16 cellular contexts compared by ENCODE assay signal in the genomic region with DNA sequence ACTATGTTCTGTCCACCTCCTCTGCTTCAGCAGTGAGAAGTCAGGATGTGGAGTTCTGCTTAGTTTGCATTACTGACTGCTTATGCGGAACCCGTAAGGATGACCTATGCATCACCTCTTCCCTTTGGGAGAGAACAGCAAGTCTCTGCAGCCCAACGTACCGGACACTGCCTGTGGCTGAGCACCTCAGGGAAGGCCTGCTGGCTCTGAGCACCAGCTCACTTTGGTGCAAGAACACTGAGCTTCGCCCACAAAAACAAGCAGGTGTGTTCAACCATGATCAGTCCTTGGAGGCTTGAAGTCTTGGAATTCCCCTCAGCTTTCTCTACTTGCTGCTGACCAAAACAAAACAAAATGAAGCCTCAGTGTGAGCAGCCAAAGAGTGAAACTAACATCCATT.
DNase-seq lines count a peak whose midpoint lies in the region; ATAC-seq and TF ChIP-seq lines count a peak whose summit lies in the region.
"Had no signal": no experiment of that assay in that cellular context is flagged by ENCODE, and none has a peak within 500 bp of the region (broad histone marks: within the 10 kb centered on the region; RNA-seq: fewer than 3 reads in every experiment).

No MANE protein-coding gene starts in this region.

- no peak for DNase-seq in activated CD4-positive, CD25-positive, alpha-beta regulatory T cell treated with anti-CD3 and anti-CD28 coated beads, Interleukin-2, amount 50 U/mL, for 72 hours
- DNase-seq in foreskin fibroblast, result no peak
- DNase-seq in NCI-H2029 (lab: John Stamatoyannopoulos, UW), result no peak
- DNase-seq in stimulated activated CD4-positive, alpha-beta T cell treated with anti-CD3 and anti-CD28 coated beads, Interleukin-15, amount 100 ng/mL, for 24 hours, result no peak
- DNase-seq: activated CD8-positive, alpha-beta memory T cell treated with anti-CD3 and anti-CD28 coated beads, Interleukin-2, amount 50 U/mL, for 4 hours; effector CD8-positive, alpha-beta T cell; mucosa of descending colon; NCI-H1436 treated with DMSO at 0.1 percent for 48 hours; NCI-H524 treated with DMSO at 0.1 percent for 48 hours; trophoblast cell had no signal

- H4K20me1 ChIP-seq in KMS-11 (ENCODE audit: insufficient read depth), result no peaks in the 10 kb centered on the region

- peak overlapping the region; percentile 10; the same call in 1 of the 2 replicates for H3K9ac ChIP-seq in KMS-11
- no peak overlapping the region for H3K9ac ChIP-seq in parathyroid adenoma

- H3K79me2 ChIP-seq in KMS-11 (ENCODE audit: insufficient read depth, low read depth), result no peaks in the 10 kb centered on the region
- H3K79me2 ChIP-seq in parathyroid adenoma, result no peaks in the 10 kb centered on the region

- H3K4me1 ChIP-seq in KMS-11 (ENCODE audit: low read depth, poor library complexity, severe bottlenecking) (peaks cover 47% of the 10 kb centered on the region), parathyroid adenoma (no peaks in the 10 kb centered on the region)

- H3K27ac ChIP-seq in KMS-11, result peak overlapping the region; percentile 75
- no peak overlapping the region for H3K27ac ChIP-seq in parathyroid adenoma

- ATAC-seq in GM18870 (IDR thresholded peaks at IDR 0.05; ENCODE audit: unreplicated experiment) (peak; percentile 80), HG02571 (IDR thresholded peaks at IDR 0.05; ENCODE audit: unreplicated experiment) (peak; percentile 68)
- ATAC-seq: mucosa of descending colon, Panc1, WTC11 had no signal

- H2AFZ ChIP-seq in KMS-11 (ENCODE audit: low read depth), result peak overlapping the region; percentile 20; the same call in 1 of the 2 replicates
- peak overlapping the region; percentile 47 for H2AFZ ChIP-seq in parathyroid adenoma

- H3K4me2 ChIP-seq in KMS-11 (peak overlapping the region; percentile 36; the same call in 1 of the 2 replicates), parathyroid adenoma (ENCODE audit: low read length) (no peak overlapping the region)

- no peaks in the 10 kb centered on the region for H3K36me3 ChIP-seq in KMS-11 (ENCODE audit: insufficient read depth)
- H3K36me3 ChIP-seq in parathyroid adenoma (ENCODE audit: control insufficient read depth, insufficient read depth, low read length), result no peaks in the 10 kb centered on the region

- TF ChIP-seq CTCF in KMS-11 (conservative IDR thresholded peaks at IDR 0.05; ENCODE audit: low read depth, low read length) (no peak), parathyroid adenoma (IDR thresholded peaks at IDR 0.05) (no peak), foreskin fibroblast (IDR thresholded peaks at IDR 0.05; ENCODE audit: low read depth, low read length) (no peak)

- H3K9me3 ChIP-seq in parathyroid adenoma (ENCODE audit: control insufficient read depth, low read length), result no peaks in the 10 kb centered on the region
- H3K9me3 ChIP-seq: mucosa of descending colon had no signal

- no peak overlapping the region for H3K4me3 ChIP-seq in KMS-11 (IDR thresholded peaks at IDR 0.05; ENCODE audit: insufficient read depth, low read depth, low read length)
- no peak overlapping the region for H3K4me3 ChIP-seq in parathyroid adenoma (ENCODE audit: low read depth, low read length)
- H3K4me3 ChIP-seq in foreskin fibroblast (ENCODE audit: low read depth in 1 of 2, low read length in 2 of 2), result no peak overlapping the region
- H3K4me3 ChIP-seq: mucosa of descending colon had no signal

- H3K27me3 ChIP-seq in KMS-11 (ENCODE audit: insufficient read depth, low read depth) (no peaks in the 10 kb centered on the region), parathyroid adenoma (ENCODE audit: control insufficient read depth, insufficient read depth, low read length) (no peaks in the 10 kb centered on the region)
